8 cellular contexts compared by ENCODE assay signal in the genomic region with DNA sequence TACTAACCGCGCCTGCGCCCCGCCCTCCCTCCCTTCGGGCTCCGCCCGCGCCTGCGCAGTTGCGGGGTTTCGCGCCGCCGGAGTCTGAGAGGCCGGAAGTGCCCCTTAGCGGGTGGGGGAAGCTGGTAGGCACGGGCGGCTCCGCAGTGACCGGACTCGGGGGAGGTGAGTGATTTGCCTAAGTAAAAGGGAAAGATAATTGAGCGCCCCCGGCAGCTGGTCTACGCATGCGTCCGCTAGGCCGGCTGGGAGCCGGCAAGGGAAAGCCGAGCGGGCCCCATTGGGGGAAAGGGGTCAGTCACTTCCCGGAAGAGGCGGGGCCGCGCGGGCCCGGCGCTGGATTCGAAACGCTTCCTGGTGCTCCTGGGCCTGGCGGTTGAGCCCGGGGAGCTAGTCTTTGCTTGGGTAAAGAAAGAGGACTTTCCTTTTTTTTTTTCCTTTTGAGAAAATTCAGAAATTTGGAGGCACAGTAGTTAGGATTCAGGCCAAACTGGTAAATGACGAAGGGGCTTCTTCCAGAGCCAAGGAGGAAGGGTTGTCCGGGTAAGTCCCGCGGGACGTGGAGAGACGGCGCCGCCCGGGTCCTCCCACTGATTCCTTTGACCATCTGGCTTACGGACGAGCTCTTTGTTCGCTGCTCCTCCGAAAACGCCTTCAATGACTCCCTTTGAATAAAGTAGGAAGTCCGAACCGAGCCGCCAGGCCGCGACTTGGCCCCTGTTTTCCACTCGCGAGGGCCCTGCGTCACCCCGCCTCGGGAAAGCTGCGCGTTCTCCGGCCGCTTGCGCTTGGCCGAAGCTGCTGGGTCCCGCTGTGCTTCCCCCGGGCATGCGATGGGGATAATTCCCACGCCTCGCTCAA. TPM values are rescaled to one million over a fixed set of nuclear protein-coding genes. Genes with fewer than 3 reads are reported as not detected.
A peak's percentile ranks its signal among the peaks of the same experiment; 100 is the strongest.
DNase-seq lines count a peak whose midpoint lies in the region; ATAC-seq and TF ChIP-seq lines count a peak whose summit lies in the region.

A gene with protein sequence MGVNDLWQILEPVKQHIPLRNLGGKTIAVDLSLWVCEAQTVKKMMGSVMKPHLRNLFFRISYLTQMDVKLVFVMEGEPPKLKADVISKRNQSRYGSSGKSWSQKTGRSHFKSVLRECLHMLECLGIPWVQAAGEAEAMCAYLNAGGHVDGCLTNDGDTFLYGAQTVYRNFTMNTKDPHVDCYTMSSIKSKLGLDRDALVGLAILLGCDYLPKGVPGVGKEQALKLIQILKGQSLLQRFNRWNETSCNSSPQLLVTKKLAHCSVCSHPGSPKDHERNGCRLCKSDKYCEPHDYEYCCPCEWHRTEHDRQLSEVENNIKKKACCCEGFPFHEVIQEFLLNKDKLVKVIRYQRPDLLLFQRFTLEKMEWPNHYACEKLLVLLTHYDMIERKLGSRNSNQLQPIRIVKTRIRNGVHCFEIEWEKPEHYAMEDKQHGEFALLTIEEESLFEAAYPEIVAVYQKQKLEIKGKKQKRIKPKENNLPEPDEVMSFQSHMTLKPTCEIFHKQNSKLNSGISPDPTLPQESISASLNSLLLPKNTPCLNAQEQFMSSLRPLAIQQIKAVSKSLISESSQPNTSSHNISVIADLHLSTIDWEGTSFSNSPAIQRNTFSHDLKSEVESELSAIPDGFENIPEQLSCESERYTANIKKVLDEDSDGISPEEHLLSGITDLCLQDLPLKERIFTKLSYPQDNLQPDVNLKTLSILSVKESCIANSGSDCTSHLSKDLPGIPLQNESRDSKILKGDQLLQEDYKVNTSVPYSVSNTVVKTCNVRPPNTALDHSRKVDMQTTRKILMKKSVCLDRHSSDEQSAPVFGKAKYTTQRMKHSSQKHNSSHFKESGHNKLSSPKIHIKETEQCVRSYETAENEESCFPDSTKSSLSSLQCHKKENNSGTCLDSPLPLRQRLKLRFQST (plus strand): TSS at position 336 of the 861 bp plus-strand sequence. CDS start 5,806 bp downstream, outside the sequence.
A gene with protein sequence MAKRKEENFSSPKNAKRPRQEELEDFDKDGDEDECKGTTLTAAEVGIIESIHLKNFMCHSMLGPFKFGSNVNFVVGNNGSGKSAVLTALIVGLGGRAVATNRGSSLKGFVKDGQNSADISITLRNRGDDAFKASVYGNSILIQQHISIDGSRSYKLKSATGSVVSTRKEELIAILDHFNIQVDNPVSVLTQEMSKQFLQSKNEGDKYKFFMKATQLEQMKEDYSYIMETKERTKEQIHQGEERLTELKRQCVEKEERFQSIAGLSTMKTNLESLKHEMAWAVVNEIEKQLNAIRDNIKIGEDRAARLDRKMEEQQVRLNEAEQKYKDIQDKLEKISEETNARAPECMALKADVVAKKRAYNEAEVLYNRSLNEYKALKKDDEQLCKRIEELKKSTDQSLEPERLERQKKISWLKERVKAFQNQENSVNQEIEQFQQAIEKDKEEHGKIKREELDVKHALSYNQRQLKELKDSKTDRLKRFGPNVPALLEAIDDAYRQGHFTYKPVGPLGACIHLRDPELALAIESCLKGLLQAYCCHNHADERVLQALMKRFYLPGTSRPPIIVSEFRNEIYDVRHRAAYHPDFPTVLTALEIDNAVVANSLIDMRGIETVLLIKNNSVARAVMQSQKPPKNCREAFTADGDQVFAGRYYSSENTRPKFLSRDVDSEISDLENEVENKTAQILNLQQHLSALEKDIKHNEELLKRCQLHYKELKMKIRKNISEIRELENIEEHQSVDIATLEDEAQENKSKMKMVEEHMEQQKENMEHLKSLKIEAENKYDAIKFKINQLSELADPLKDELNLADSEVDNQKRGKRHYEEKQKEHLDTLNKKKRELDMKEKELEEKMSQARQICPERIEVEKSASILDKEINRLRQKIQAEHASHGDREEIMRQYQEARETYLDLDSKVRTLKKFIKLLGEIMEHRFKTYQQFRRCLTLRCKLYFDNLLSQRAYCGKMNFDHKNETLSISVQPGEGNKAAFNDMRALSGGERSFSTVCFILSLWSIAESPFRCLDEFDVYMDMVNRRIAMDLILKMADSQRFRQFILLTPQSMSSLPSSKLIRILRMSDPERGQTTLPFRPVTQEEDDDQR (minus strand): TSS at position 8 of the 861 bp plus-strand sequence. CDS start 7,864 bp downstream, outside the sequence.

- H3K36me3 Mint-ChIP-seq in type B pancreatic cell, result peaks cover 5% of the 10 kb centered on the region

- H3K27me3 Mint-ChIP-seq in type B pancreatic cell, result no peaks in the 10 kb centered on the region

- peak within 1 kb of the TSS; percentile 88 for H3K27ac Mint-ChIP-seq in type B pancreatic cell

- H3K27ac ChIP-seq in adrenal gland (peak within 1 kb of the TSS; percentile 82 to 99 (median 97)), heart left ventricle (peak within 1 kb of the TSS; percentile 85 to 99 (median 98))

- 0 to 2% (median 1%) methylated on average over 39 to 76 of the region's 76 CpGs for WGBS in adrenal gland, 4 donors
- 0 to 1% (median 0%) methylated on average over 50 to 76 of the region's 76 CpGs for WGBS in heart left ventricle, 4 donors

- peak within 1 kb of the TSS; percentile 60 to 85 (median 78) for H3K4me3 ChIP-seq in adrenal gland
- H3K4me3 ChIP-seq in heart left ventricle, result peak within 1 kb of the TSS; percentile 71 to 100 (median 94)

- TF ChIP-seq POLR2A in GM15510 (IDR thresholded peaks at IDR 0.05; ENCODE audit: borderline replicate concordance, extremely low read depth, insufficient read length) (peak; percentile 44), adrenal gland (IDR thresholded peaks at IDR 0.05) (no peak), heart left ventricle (IDR thresholded peaks at IDR 0.05) (peak in 1 of 2 donors; percentile 4)

- H3K4me1 ChIP-seq in adrenal gland (replicated peaks in 1 of 2) (peaks cover 8 to 19% of the 10 kb centered on the region in 2 donors), heart left ventricle (peaks cover 0 to 61% (median 29%) of the 10 kb centered on the region in 12 donors)

- H3K4me3 Mint-ChIP-seq in type B pancreatic cell, result peak within 1 kb of the TSS; percentile 90

- ATAC-seq in HG02884 (IDR thresholded peaks at IDR 0.05; ENCODE audit: unreplicated experiment) (peak; percentile 53), heart left ventricle (peak; percentile 97 to 98 (median 98))

- DNase-seq in NCI-H146 treated with DMSO at 0.1 percent for 48 hours (lab: John Stamatoyannopoulos, UW; ENCODE audit: unreplicated experiment) (peak; percentile 88), adrenal gland (peak; percentile 85 to 91 (median 88)), heart left ventricle (peak; percentile 90 to 96 (median 92)), pons (ENCODE audit: low spot score) (peak; percentile 90), type B pancreatic cell (ENCODE audit: extremely low spot score, unreplicated experiment) (peak; percentile 96)

- H3K27me3 ChIP-seq in adrenal gland, result no peaks in the 10 kb centered on the region
- no peaks in the 10 kb centered on the region for H3K27me3 ChIP-seq in heart left ventricle

- H3K4me1 Mint-ChIP-seq in type B pancreatic cell (ENCODE audit: unreplicated experiment), result peaks cover 19% of the 10 kb centered on the region

- no peaks in the 10 kb centered on the region for H3K9me3 Mint-ChIP-seq in type B pancreatic cell

- no peak for TF ChIP-seq CTCF in adrenal gland (IDR thresholded peaks at IDR 0.05)
- TF ChIP-seq CTCF in heart left ventricle (IDR thresholded peaks at IDR 0.05), result no peak
- TF ChIP-seq CTCF in type B pancreatic cell (conservative IDR thresholded peaks at IDR 0.05), result no peak

- intact Hi-C loops in T-helper 1 cell treated with Interleukin-12 subunit alpha and Interleukin-12 subunit beta and Interleukin-4 antibody, amounts not matched to agents 30 ng/mL and 1 ng/mL, for 36 hours (cut with micrococcal nuclease), result loop anchor here (1.0 to 5.0 kb wide), 9 partner anchors 13 to 1612 kb away; a partner anchor contains a TSS
- intact Hi-C loops in adrenal gland (cut with DNase I) (no loop called here), heart left ventricle (cut with DNase I) (loop anchor here in 8 of 10 donors (1.0 to 10.0 kb wide), 4 partner anchors 68 to 78 kb away; no protein-coding TSS in a partner anchor)

- H3K36me3 ChIP-seq in adrenal gland (replicated peaks in 1 of 2) (no peaks in the 10 kb centered on the region), heart left ventricle (no peaks in the 10 kb centered on the region)

- H3K9me3 ChIP-seq in adrenal gland (replicated peaks in 1 of 3) (no peaks in the 10 kb centered on the region), heart left ventricle (no peaks in the 10 kb centered on the region)

RNA-seq across cellular contexts. Expression of the first gene that starts in this region (rescaled TPM):
- 25.0 and 31.1 TPM in 2 replicates for total RNA-seq in T-helper 1 cell treated with Interleukin-12 subunit alpha and Interleukin-12 subunit beta and Interleukin-4 antibody, amounts not matched to agents 30 ng/mL and 1 ng/mL, for 36 hours
- 10 to 100 TPM in 2 of 8 donors, 1 to 10 TPM in 6; 1.5 to 20.1 (median 4.2) TPM for total RNA-seq in adrenal gland
- polyA plus RNA-seq in adrenal gland, result 1 to 10 TPM; 2.9 to 5.4 (median 5.3) TPM
- 1 to 10 TPM; 2.4 to 8.8 (median 3.1) TPM for total RNA-seq in heart left ventricle
- 1 to 10 TPM; 1.0 to 1.8 TPM for polyA plus RNA-seq in heart left ventricle
- total RNA-seq in type B pancreatic cell (ENCODE audit: low replicate concordance), result 14.6 and 21.9 TPM in 2 replicates

RNA-seq across cellular contexts. Expression of the second gene that starts in this region (rescaled TPM):
- total RNA-seq in T-helper 1 cell treated with Interleukin-12 subunit alpha and Interleukin-12 subunit beta and Interleukin-4 antibody, amounts not matched to agents 30 ng/mL and 1 ng/mL, for 36 hours, result 33.4 and 36.6 TPM in 2 replicates
- total RNA-seq in adrenal gland, result 1 to 10 TPM; 4.2 to 9.4 (median 7.3) TPM
- polyA plus RNA-seq in adrenal gland, result 1 to 10 TPM; 4.8 to 10.0 (median 6.8) TPM
- 10 to 100 TPM; 10.1 to 14.7 (median 12.7) TPM for total RNA-seq in heart left ventricle
- polyA plus RNA-seq in heart left ventricle, result 1 to 10 TPM; 5.9 to 7.0 TPM
- 16.7 and 30.5 TPM in 2 replicates for total RNA-seq in type B pancreatic cell (ENCODE audit: low replicate concordance)

Comparison
In these comparisons a context has a peak if more than half of its experiments do, and no peak if none do; other contexts are left out.
1. Peak in every context shown above with its lines: DNase-seq, ATAC-seq, H3K4me3 ChIP-seq and H3K27ac ChIP-seq.
2. intact Hi-C loops: an anchor here in T-helper 1 cell treated with Interleukin-12 subunit alpha and Interleukin-12 subunit beta and Interleukin-4 antibody, amounts not matched to agents 30 ng/mL and 1 ng/mL, for 36 hours (1.0 to 5.0 kb wide) and heart left ventricle (1.0 to 10.0 kb wide); none called in adrenal gland.